ENCODE assay signal across 22 cellular contexts in genomic region chr13:111343186-111343805, GRCh38. TPM values are rescaled to one million over a fixed set of nuclear protein-coding genes. Genes with fewer than 3 reads are reported as not detected.
"Had no signal": no experiment of that assay in that cellular context is flagged by ENCODE, and none has a peak within 500 bp of the region (broad histone marks: within the 10 kb centered on the region; RNA-seq: fewer than 3 reads in every experiment).

No MANE protein-coding gene starts in this region.

- H3K9me3 ChIP-seq: heart right ventricle, left lung, suprapubic skin, tibial nerve had no signal

- H3K36me3 ChIP-seq: left lung, stomach, suprapubic skin had no signal

- DNase-seq: activated B cell treated with CpG ODN at 0.5 μM for 24 hours; activated CD4-positive, alpha-beta T cell treated with anti-CD3 and anti-CD28 coated beads for 36 hours; activated CD4-positive, alpha-beta T cell treated with anti-CD3 and anti-CD28 coated beads, Interleukin-2, amount 50 U/mL, for 48 hours; activated gamma-delta T cell; activated naive CD4-positive, alpha-beta T cell treated with anti-CD3 and anti-CD28 coated beads, Interleukin-2, amount 50 U/mL, for 16 hours; activated naive CD8-positive, alpha-beta T cell treated with anti-CD3 and anti-CD28 coated beads, Interleukin-2, amount 50 U/mL, for 24 hours; activated T-cell treated with anti-CD3 and anti-CD28 coated beads, Interleukin-2, amount 50 U/mL, for 72 hours; foreskin fibroblast; left lung; small intestine; stimulated activated CD4-positive, alpha-beta T cell treated with anti-CD3 and anti-CD28 coated beads, Interleukin-15, amount 100 ng/mL, for 24 hours; stomach had no signal

- H3K4me3 ChIP-seq: heart right ventricle, left lung, stomach, suprapubic skin, tibial nerve had no signal

- H3K27me3 ChIP-seq: heart right ventricle, left lung, stomach, suprapubic skin, tibial nerve had no signal

- H3K27ac ChIP-seq: heart right ventricle, left lung, parathyroid adenoma, stomach, suprapubic skin, tibial nerve had no signal

- H2AFZ ChIP-seq: parathyroid adenoma had no signal

- H3K9ac ChIP-seq: parathyroid adenoma had no signal

- ATAC-seq: activated CD4-positive, alpha-beta T cell treated with anti-CD3 and anti-CD28 coated beads for 36 hours; activated naive CD8-positive, alpha-beta T cell treated with anti-CD3 and anti-CD28 coated beads, Interleukin-2, amount 50 U/mL, for 24 hours; activated T-cell treated with anti-CD3 and anti-CD28 coated beads, Interleukin-2, amount 50 U/mL, for 72 hours; heart right ventricle; left lung; sciatic nerve; stimulated activated memory B cell treated with anti-CD40 and anti-IgM and Interleukin-4, amounts not matched to agents 10 μg/mL and 1 μg/mL and 100 μg/mL, for 72 hours had no signal

- H3K79me2 ChIP-seq: parathyroid adenoma had no signal

- H3K4me1 ChIP-seq: heart right ventricle, left lung, parathyroid adenoma, stomach, suprapubic skin, tibial nerve had no signal

RNA-seq across cellular contexts. Expression of gene TEX29, which starts 22.9 kb away (rescaled TPM):
- total RNA-seq: activated CD8-positive, alpha-beta memory T cell treated with anti-CD3 and anti-CD28 coated beads for 36 hours; epithelial cell of proximal tubule; kidney epithelial cell; myocyte; stomach; suprapubic skin had no signal
